ENCODE assay signal across 1 cellular context in the genomic region with DNA sequence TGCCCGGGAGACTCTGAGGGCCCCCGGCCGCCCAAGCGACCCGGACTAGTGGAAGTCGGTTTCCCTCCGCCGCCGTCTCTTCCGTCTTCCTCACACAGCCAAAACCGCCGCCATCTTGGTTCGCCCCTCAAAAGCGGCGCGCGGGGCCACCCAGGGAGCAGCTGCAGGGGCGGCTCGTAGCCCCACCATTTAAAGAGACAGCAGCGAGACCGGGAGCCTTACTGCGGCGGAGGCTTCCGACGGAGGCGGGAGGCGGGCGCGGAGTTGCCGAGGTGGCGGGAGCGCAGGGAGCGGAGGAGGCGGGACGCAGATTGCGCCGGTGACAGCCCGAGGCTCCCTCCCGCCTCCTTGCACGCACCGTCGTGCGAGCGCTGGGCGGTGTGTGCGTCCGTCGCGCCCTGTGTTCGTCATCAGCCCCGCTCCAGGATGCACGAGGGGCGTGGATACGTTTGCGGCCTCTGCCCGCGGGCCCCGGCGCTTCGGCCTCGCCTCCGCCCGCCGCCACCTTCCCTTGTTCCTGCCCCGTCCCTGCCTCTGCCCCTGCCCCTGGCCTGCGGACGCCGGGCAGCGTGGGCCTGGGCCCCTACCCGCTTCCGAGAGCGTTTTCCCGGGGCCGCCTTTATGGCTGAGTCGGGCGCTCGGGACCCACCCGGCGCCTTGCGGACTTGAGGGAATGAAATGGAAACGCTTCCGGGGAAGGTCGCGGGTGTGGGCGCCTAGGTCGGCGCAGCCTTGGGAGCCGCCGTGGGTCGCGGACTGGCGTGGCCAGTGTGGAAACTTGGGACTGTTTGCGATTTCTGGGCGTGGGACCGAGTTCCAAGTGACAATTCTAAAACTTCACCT.
A peak's percentile ranks its signal among the peaks of the same experiment; 100 is the strongest.
TF ChIP-seq lines count a peak whose summit lies in the region.

TSS of gene PPP4R3A (minus strand) at position 140 of the 843 bp plus-strand sequence. CDS start 663 bp downstream, outside the sequence.

TF ChIP-seq in K562, 482 proteins besides CTCF, POLR2A, EP300 and RAD21 (continued from another document and continues in another):
- no peak for TF ChIP-seq CUX1 (CRISPR knock-in tag; IDR thresholded peaks at IDR 0.05)
- TF ChIP-seq ZNF175 (CRISPR knock-in tag; IDR thresholded peaks at IDR 0.05; ENCODE audit: low read depth), result no peak
- TF ChIP-seq NR2C2 (CRISPR knock-in tag; IDR thresholded peaks at IDR 0.05), result peak; percentile 57; the same call in 1 of the 2 replicates
- TF ChIP-seq NR2C2 (tag; IDR thresholded peaks at IDR 0.05), result peak; percentile 97
- TF ChIP-seq RB1 (IDR thresholded peaks at IDR 0.05; ENCODE audit: low read depth), result peak; percentile 88
- no peak for TF ChIP-seq PHTF2 (CRISPR knock-in tag; IDR thresholded peaks at IDR 0.05)
- TF ChIP-seq, protein P1, sequence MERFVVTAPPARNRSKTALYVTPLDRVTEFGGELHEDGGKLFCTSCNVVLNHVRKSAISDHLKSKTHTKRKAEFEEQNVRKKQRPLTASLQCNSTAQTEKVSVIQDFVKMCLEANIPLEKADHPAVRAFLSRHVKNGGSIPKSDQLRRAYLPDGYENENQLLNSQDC (CRISPR knock-in tag; IDR thresholded peaks at IDR 0.05), result no peak
- peak; percentile 46; the same call in 1 of the 2 replicates for TF ChIP-seq RNF2 (IDR thresholded peaks at IDR 0.05)
- TF ChIP-seq, protein P2, sequence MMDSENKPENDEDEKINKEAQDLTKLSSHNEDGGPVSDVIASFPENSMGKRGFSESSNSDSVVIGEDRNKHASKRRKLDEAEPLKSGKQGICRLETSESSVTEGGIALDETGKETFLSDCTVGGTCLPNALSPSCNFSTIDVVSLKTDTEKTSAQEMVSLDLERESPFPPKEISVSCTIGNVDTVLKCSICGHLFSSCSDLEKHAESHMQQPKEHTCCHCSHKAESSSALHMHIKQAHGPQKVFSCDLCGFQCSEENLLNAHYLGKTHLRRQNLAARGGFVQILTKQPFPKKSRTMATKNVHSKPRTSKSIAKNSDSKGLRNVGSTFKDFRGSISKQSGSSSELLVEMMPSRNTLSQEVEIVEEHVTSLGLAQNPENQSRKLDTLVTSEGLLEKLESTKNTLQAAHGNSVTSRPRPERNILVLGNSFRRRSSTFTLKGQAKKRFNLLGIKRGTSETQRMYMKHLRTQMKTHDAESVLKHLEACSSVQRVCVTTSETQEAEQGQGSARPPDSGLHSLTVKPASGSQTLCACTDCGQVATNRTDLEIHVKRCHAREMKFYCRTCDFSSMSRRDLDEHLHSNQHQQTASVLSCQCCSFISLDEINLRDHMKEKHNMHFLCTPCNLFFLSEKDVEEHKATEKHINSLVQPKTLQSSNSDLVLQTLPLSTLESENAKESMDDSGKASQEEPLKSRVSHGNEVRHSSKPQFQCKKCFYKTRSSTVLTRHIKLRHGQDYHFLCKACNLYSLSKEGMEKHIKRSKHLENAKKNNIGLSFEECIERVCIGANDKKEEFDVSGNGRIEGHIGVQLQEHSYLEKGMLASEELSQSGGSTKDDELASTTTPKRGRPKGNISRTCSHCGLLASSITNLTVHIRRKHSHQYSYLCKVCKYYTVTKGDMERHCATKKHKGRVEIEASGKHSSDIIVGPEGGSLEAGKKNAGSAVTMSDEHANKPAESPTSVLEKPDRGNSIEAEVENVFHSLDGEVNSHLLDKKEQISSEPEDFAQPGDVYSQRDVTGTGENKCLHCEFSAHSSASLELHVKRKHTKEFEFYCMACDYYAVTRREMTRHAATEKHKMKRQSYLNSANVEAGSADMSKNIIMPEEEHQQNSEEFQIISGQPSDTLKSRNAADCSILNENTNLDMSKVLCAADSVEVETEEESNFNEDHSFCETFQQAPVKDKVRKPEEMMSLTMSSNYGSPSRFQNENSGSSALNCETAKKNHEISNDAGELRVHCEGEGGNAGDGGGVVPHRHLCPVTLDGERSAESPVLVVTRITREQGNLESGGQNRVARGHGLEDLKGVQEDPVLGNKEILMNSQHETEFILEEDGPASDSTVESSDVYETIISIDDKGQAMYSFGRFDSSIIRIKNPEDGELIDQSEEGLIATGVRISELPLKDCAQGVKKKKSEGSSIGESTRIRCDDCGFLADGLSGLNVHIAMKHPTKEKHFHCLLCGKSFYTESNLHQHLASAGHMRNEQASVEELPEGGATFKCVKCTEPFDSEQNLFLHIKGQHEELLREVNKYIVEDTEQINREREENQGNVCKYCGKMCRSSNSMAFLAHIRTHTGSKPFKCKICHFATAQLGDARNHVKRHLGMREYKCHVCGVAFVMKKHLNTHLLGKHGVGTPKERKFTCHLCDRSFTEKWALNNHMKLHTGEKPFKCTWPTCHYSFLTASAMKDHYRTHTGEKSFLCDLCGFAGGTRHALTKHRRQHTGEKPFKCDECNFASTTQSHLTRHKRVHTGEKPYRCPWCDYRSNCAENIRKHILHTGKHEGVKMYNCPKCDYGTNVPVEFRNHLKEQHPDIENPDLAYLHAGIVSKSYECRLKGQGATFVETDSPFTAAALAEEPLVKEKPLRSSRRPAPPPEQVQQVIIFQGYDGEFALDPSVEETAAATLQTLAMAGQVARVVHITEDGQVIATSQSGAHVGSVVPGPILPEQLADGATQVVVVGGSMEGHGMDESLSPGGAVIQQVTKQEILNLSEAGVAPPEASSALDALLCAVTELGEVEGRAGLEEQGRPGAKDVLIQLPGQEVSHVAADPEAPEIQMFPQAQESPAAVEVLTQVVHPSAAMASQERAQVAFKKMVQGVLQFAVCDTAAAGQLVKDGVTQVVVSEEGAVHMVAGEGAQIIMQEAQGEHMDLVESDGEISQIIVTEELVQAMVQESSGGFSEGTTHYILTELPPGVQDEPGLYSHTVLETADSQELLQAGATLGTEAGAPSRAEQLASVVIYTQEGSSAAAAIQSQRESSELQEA (IDR thresholded peaks at IDR 0.05; ENCODE audit: low read depth), result no peak
- TF ChIP-seq ZNF699 (CRISPR knock-in tag; IDR thresholded peaks at IDR 0.05; ENCODE audit: insufficient replicate concordance), result no peak
- TF ChIP-seq ZNF830 (CRISPR knock-in tag; IDR thresholded peaks at IDR 0.05), result no peak
- no peak for TF ChIP-seq NCOA4 (IDR thresholded peaks at IDR 0.05; ENCODE audit: partially characterized antibody)
- peak; percentile 80; the same call in 1 of the 2 replicates for TF ChIP-seq HMGXB4 (CRISPR knock-in tag; IDR thresholded peaks at IDR 0.05)
- no peak for TF ChIP-seq MLX (CRISPR knock-in tag; conservative IDR thresholded peaks at IDR 0.05)
- TF ChIP-seq SMAD1 (IDR thresholded peaks at IDR 0.05; ENCODE audit: low read depth, low read length, partially characterized antibody), result no peak
- TF ChIP-seq, protein P3, sequence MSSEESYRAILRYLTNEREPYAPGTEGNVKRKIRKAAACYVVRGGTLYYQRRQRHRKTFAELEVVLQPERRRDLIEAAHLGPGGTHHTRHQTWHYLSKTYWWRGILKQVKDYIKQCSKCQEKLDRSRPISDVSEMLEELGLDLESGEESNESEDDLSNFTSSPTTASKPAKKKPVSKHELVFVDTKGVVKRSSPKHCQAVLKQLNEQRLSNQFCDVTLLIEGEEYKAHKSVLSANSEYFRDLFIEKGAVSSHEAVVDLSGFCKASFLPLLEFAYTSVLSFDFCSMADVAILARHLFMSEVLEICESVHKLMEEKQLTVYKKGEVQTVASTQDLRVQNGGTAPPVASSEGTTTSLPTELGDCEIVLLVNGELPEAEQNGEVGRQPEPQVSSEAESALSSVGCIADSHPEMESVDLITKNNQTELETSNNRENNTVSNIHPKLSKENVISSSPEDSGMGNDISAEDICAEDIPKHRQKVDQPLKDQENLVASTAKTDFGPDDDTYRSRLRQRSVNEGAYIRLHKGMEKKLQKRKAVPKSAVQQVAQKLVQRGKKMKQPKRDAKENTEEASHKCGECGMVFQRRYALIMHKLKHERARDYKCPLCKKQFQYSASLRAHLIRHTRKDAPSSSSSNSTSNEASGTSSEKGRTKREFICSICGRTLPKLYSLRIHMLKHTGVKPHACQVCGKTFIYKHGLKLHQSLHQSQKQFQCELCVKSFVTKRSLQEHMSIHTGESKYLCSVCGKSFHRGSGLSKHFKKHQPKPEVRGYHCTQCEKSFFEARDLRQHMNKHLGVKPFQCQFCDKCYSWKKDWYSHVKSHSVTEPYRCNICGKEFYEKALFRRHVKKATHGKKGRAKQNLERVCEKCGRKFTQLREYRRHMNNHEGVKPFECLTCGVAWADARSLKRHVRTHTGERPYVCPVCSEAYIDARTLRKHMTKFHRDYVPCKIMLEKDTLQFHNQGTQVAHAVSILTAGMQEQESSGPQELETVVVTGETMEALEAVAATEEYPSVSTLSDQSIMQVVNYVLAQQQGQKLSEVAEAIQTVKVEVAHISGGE (CRISPR knock-in tag; IDR thresholded peaks at IDR 0.05), result peak in 1 of 3 experiments; percentile 72; a peak in 2 of 6 replicates
- TF ChIP-seq ZNF347 (CRISPR knock-in tag; IDR thresholded peaks at IDR 0.05; ENCODE audit: low read depth), result no peak
- TF ChIP-seq CHAMP1 (IDR thresholded peaks at IDR 0.05), result no peak
- TF ChIP-seq ETV1 (tag; conservative IDR thresholded peaks at IDR 0.05; ENCODE audit: low read depth), result peak; percentile 30; the same call in 1 of the 2 replicates
- peak; percentile 55 for TF ChIP-seq MEIS2 (IDR thresholded peaks at IDR 0.05; ENCODE audit: partially characterized antibody)
- peak; percentile 38; the same call in 1 of the 2 replicates for TF ChIP-seq ZBTB9 (CRISPR knock-in tag; IDR thresholded peaks at IDR 0.05)
